Comparison of ENCODE assay signal across 1 cellular context in the genomic region with DNA sequence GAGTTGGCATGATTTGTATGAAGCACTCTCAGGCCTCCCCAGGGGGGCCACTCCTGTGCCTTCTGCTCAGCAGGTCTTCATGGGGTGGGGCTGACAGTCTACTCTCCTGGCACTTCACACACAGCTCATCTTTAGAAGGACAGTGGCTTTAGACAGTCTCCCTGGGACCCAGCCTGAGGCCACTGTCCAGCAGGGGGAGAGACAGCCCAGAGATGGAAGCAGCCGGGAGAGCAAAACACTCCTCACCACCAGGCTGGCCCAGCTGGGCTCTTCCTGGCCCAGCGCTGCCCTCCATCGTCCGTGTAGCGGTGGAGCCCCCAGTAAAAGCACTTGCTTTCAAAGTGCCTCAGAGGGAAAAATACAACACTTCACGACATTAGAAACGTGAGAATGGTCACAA.
TF ChIP-seq lines count a peak whose summit lies in the region.

No MANE protein-coding gene starts in this region.

TF ChIP-seq in GM23338, 12 proteins besides CTCF, POLR2A, EP300 and RAD21 (continued from another document):
- TF ChIP-seq, protein P1, sequence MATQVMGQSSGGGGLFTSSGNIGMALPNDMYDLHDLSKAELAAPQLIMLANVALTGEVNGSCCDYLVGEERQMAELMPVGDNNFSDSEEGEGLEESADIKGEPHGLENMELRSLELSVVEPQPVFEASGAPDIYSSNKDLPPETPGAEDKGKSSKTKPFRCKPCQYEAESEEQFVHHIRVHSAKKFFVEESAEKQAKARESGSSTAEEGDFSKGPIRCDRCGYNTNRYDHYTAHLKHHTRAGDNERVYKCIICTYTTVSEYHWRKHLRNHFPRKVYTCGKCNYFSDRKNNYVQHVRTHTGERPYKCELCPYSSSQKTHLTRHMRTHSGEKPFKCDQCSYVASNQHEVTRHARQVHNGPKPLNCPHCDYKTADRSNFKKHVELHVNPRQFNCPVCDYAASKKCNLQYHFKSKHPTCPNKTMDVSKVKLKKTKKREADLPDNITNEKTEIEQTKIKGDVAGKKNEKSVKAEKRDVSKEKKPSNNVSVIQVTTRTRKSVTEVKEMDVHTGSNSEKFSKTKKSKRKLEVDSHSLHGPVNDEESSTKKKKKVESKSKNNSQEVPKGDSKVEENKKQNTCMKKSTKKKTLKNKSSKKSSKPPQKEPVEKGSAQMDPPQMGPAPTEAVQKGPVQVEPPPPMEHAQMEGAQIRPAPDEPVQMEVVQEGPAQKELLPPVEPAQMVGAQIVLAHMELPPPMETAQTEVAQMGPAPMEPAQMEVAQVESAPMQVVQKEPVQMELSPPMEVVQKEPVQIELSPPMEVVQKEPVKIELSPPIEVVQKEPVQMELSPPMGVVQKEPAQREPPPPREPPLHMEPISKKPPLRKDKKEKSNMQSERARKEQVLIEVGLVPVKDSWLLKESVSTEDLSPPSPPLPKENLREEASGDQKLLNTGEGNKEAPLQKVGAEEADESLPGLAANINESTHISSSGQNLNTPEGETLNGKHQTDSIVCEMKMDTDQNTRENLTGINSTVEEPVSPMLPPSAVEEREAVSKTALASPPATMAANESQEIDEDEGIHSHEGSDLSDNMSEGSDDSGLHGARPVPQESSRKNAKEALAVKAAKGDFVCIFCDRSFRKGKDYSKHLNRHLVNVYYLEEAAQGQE (IDR thresholded peaks at IDR 0.05; ENCODE audit: unreplicated experiment): no peak
- no peak for TF ChIP-seq CREB1 (CRISPR knock-in tag; IDR thresholded peaks at IDR 0.05; ENCODE audit: low read depth)
